Comparison of ENCODE assay signal across 8 cellular contexts in genomic region chr22:50525991-50526848, GRCh38. TPM values are rescaled to one million over a fixed set of nuclear protein-coding genes. Genes with fewer than 3 reads are reported as not detected.
A peak's percentile ranks its signal among the peaks of the same experiment; 100 is the strongest.
DNase-seq lines count a peak whose midpoint lies in the region; ATAC-seq and TF ChIP-seq lines count a peak whose summit lies in the region.

No MANE protein-coding gene starts in this region.

- H3K9me3 Mint-ChIP-seq in immature natural killer cell, result no peaks in the 10 kb centered on the region

- H3K36me3 Mint-ChIP-seq in immature natural killer cell, result no peaks in the 10 kb centered on the region

- TF ChIP-seq POLR2A in breast epithelium (IDR thresholded peaks at IDR 0.05), result no peak

- H3K4me1 Mint-ChIP-seq in immature natural killer cell, result peaks cover 27 to 30% of the 10 kb centered on the region in 2 donors

- intact Hi-C loops in breast epithelium (cut with DNase I; ENCODE audit: low total_unique reads), result loop anchor here (5.0 kb wide), 1 partner anchor 56 kb away; the partner anchor contains the start of gene CHKB

- H3K27me3 Mint-ChIP-seq in immature natural killer cell (ENCODE audit: low read depth in 3 of 3), result peaks cover 9 to 23% (median 13%) of the 10 kb centered on the region in 3 donors

- H3K36me3 ChIP-seq in WERI-Rb-1, result peaks cover 35% of the 10 kb centered on the region
- peaks cover 13% of the 10 kb centered on the region for H3K36me3 ChIP-seq in breast epithelium

- H3K9me3 ChIP-seq in WERI-Rb-1 (ENCODE audit: severe bottlenecking) (peaks cover 9% of the 10 kb centered on the region), breast epithelium (no peaks in the 10 kb centered on the region)

- H3K4me3 ChIP-seq in WERI-Rb-1 (ENCODE audit: low read depth, low read length) (peak overlapping the region; percentile 85), breast epithelium (peak overlapping the region; percentile 52 to 91 (median 81))

- H3K27me3 ChIP-seq in WERI-Rb-1 (ENCODE audit: insufficient read depth, low read depth, severe bottlenecking) (no peaks in the 10 kb centered on the region), breast epithelium (no peaks in the 10 kb centered on the region)

- DNase-seq in NCI-H2029 (lab: John Stamatoyannopoulos, UW), result peak; percentile 25
- no peak for DNase-seq in NCI-H2029 treated with DMSO at 0.1 percent for 48 hours (lab: John Stamatoyannopoulos, UW)
- peak; percentile 33 for DNase-seq in NCI-H146 treated with DMSO at 0.1 percent for 48 hours (lab: John Stamatoyannopoulos, UW; ENCODE audit: unreplicated experiment)
- DNase-seq in WERI-Rb-1, result peak; percentile 87
- peak; percentile 64 to 81 for DNase-seq in breast epithelium (ENCODE audit: low spot score in 2 of 2)
- DNase-seq in immature natural killer cell, result peak; percentile 80 to 84 (median 82)
- DNase-seq in stimulated activated CD4-positive, alpha-beta T cell treated with anti-CD3 and anti-CD28 coated beads, Interleukin-12 subunit alpha, Interleukin-12 subunit beta, amount 100 ng/mL, for 4 hours, result peak; percentile 87

- peaks cover 10 to 12% of the 10 kb centered on the region in 2 donors for H3K4me1 ChIP-seq in breast epithelium

- peak overlapping the region; percentile 92 for H3K27ac ChIP-seq in WERI-Rb-1
- H3K27ac ChIP-seq in breast epithelium, result peak overlapping the region; percentile 88 to 92

- peak; percentile 26 for ATAC-seq in HG02678 (IDR thresholded peaks at IDR 0.05; ENCODE audit: unreplicated experiment)

- TF ChIP-seq CTCF in WERI-Rb-1 (IDR thresholded peaks at IDR 0.05; ENCODE audit: low read depth, low read length) (peak; percentile 73), breast epithelium (IDR thresholded peaks at IDR 0.05) (peak in 2 of 3 donors; percentile 13 to 46)

- H3K4me3 Mint-ChIP-seq in immature natural killer cell, result peak overlapping the region; percentile 72 to 80 (median 76)

- peak overlapping the region; percentile 75 to 95 (median 84) for H3K27ac Mint-ChIP-seq in immature natural killer cell

RNA-seq across cellular contexts. Expression of gene SCO2, which starts 0.8 kb away (rescaled TPM):
- total RNA-seq in breast epithelium, result 1 to 10 TPM; 1.9 to 6.6 (median 4.3) TPM
- 10 to 100 TPM in 1 of 3 donors, 1 to 10 TPM in 2; 8.3 to 14.8 (median 9.9) TPM for polyA plus RNA-seq in immature natural killer cell

RNA-seq across cellular contexts. Expression of gene TYMP, which starts 3.6 kb away (rescaled TPM):
- 100 to 1,000 TPM in 1 of 3 donors, 10 to 100 TPM in 2; 44.6 to 115 (median 82.9) TPM for total RNA-seq in breast epithelium
- polyA plus RNA-seq in immature natural killer cell, result 10 to 100 TPM; 21.2 to 31.2 (median 25.5) TPM

RNA-seq across cellular contexts. Expression of gene NCAPH2, which starts 18.2 kb away (rescaled TPM):
- 10 to 100 TPM; 25.9 to 48.2 (median 43.0) TPM for total RNA-seq in breast epithelium
- polyA plus RNA-seq in immature natural killer cell, result 10 to 100 TPM; 41.8 to 46.7 (median 46.5) TPM

RNA-seq across cellular contexts. Expression of gene LMF2, which starts 18.7 kb away (rescaled TPM):
- total RNA-seq in breast epithelium, result 10 to 100 TPM; 35.7 to 54.9 (median 39.5) TPM
- 10 to 100 TPM; 16.3 to 40.4 (median 20.1) TPM for polyA plus RNA-seq in immature natural killer cell

RNA-seq across cellular contexts. Expression of gene KLHDC7B, which starts 19.5 kb away (rescaled TPM):
- total RNA-seq in breast epithelium, result under 1 TPM; 0.16 to 0.33 (median 0.29) TPM
- polyA plus RNA-seq in immature natural killer cell, result 1 to 10 TPM; 2.4 to 8.1 (median 4.5) TPM
